Comparison of ENCODE assay signal across 8 cellular contexts in genomic region chr11:35661539-35661938, GRCh38. TPM values are rescaled to one million over a fixed set of nuclear protein-coding genes. Genes with fewer than 3 reads are reported as not detected.
DNase-seq lines count a peak whose midpoint lies in the region; ATAC-seq, FAIRE-seq and TF ChIP-seq lines count a peak whose summit lies in the region.

No MANE protein-coding gene starts in this region.

- H3K18ac ChIP-seq in mesenchymal stem cell (ENCODE audit: low read depth in 1 of 2, low read length in 2 of 2) = no peak overlapping the region

- H2BK120ac ChIP-seq in mesenchymal stem cell (ENCODE audit: low read depth, low read length) = no peak overlapping the region

- H3K36me3 Mint-ChIP-seq in activated naive CD4-positive, alpha-beta T cell treated with anti-CD3 and anti-CD28 coated beads, Interleukin-2, amount 50 U/mL, for 24 hours = peaks cover 31% of the 10 kb centered on the region
- peaks cover 34% of the 10 kb centered on the region for H3K36me3 Mint-ChIP-seq in type B pancreatic cell

- peaks cover 45% of the 10 kb centered on the region for H3K4me1 Mint-ChIP-seq in activated naive CD4-positive, alpha-beta T cell treated with anti-CD3 and anti-CD28 coated beads, Interleukin-2, amount 50 U/mL, for 24 hours
- H3K4me1 Mint-ChIP-seq in type B pancreatic cell (ENCODE audit: unreplicated experiment) = peaks cover 41% of the 10 kb centered on the region

- peaks cover 36% of the 10 kb centered on the region for H3K79me2 ChIP-seq in K562 (ENCODE audit: control insufficient read depth, insufficient read depth, low read length)

- in situ Hi-C loops in K562 (cut with MboI) = no loop called here

- no peak overlapping the region for H2BK5ac ChIP-seq in mesenchymal stem cell (ENCODE audit: low read depth, low read length, poor library complexity, severe bottlenecking)

- H3K9me3 Mint-ChIP-seq in activated naive CD4-positive, alpha-beta T cell treated with anti-CD3 and anti-CD28 coated beads, Interleukin-2, amount 50 U/mL, for 24 hours = peaks cover 19% of the 10 kb centered on the region
- peaks cover 22% of the 10 kb centered on the region for H3K9me3 Mint-ChIP-seq in type B pancreatic cell

- WGBS in K562 (ENCODE audit: insufficient coverage, low coverage, missing lambda C conversion rate) = 68% methylated on average over 5 of the region's 5 CpGs
- WGBS in mesenchymal stem cell = 100% methylated on average over 3 of the region's 5 CpGs

- peaks cover 6% of the 10 kb centered on the region for H3K79me1 ChIP-seq in mesenchymal stem cell (replicated peaks; ENCODE audit: low read length, poor library complexity, severe bottlenecking)

- H3K4me3 ChIP-seq in K562 (no peak overlapping the region), mesenchymal stem cell (ENCODE audit: insufficient read depth in 1 of 2, low read depth in 1 of 2, low read length in 2 of 2) (peak overlapping the region in 1 of 2 experiments; percentile 89)

- no peak overlapping the region for H4K91ac ChIP-seq in mesenchymal stem cell (ENCODE audit: low read length)

- H2AFZ ChIP-seq in K562 (ENCODE audit: low read depth, low read length) = peak overlapping the region; percentile 95
- H2AFZ ChIP-seq in mesenchymal stem cell (ENCODE audit: low read depth, low read length) = no peak overlapping the region

- H3K9me3 ChIP-seq in K562 (replicated peaks; ENCODE audit: control insufficient read depth, insufficient read depth, low read depth, low read length) (no peaks in the 10 kb centered on the region), mesenchymal stem cell (ENCODE audit: control insufficient read depth, low read length) (peaks cover 23% of the 10 kb centered on the region)

- H3K27me3 Mint-ChIP-seq in activated naive CD4-positive, alpha-beta T cell treated with anti-CD3 and anti-CD28 coated beads, Interleukin-2, amount 50 U/mL, for 24 hours = peaks cover 5% of the 10 kb centered on the region
- peaks cover 13% of the 10 kb centered on the region for H3K27me3 Mint-ChIP-seq in type B pancreatic cell

- no peak overlapping the region for H2AK5ac ChIP-seq in mesenchymal stem cell (ENCODE audit: low read length, severe bottlenecking)

- BruUV-seq in K562 (replicated peaks; lab: Mats Ljungman, UMichigan) = no TSS peak

- no peak for TF ChIP-seq EP300 in K562 (IDR thresholded peaks at IDR 0.05; ENCODE audit: low read length)

- POLR2A ChIA-PET in K562 (lab: Yijun Ruan, JAX) = no interaction called here

- TF ChIP-seq CTCF in K562 (IDR thresholded peaks at IDR 0.05 in 2 of 3, conservative IDR thresholded peaks at IDR 0.05 in 1 of 3; ENCODE audit: insufficient read depth in 2 of 3, low read depth in 1 of 3, low read length in 3 of 3) = no peak
- no peak for TF ChIP-seq CTCF in type B pancreatic cell (conservative IDR thresholded peaks at IDR 0.05)

- TF ChIP-seq POLR2A in K562 (conservative IDR thresholded peaks at IDR 0.05) = no peak

- DNase-seq in activated naive CD4-positive, alpha-beta T cell (lab: John Stamatoyannopoulos, UW) = no peak
- DNase-seq in K562 (ENCODE audit: extremely low read depth in 1 of 4, low spot score in 3 of 4) (no peak), mesenchymal stem cell (no peak), type B pancreatic cell (ENCODE audit: extremely low spot score, unreplicated experiment) (no peak)
- DNase-seq in activated CD4-positive, alpha-beta T cell treated with anti-CD3 and anti-CD28 coated beads for 4 hours = no peak
- no peak for DNase-seq in stimulated activated CD4-positive, alpha-beta T cell treated with anti-CD3 and anti-CD28 coated beads, Interleukin-4, amount 100 ng/mL, for 24 hours

- H3K36me3 ChIP-seq in K562 (ENCODE audit: control insufficient read depth, insufficient read depth, low read length) = peaks cover 3% of the 10 kb centered on the region; the same call in 1 of the 3 replicates
- peaks cover 0 to 14% of the 10 kb centered on the region in 2 experiments for H3K36me3 ChIP-seq in mesenchymal stem cell (ENCODE audit: control insufficient read depth in 1 of 2, insufficient read depth in 2 of 2, low read depth in 1 of 2, low read length in 2 of 2)

- no peak for TF ChIP-seq RAD21 in K562 (CRISPR knock-in tag; conservative IDR thresholded peaks at IDR 0.05 in 1 of 2, IDR thresholded peaks at IDR 0.05 in 1 of 2)

- H3K4me2 ChIP-seq in K562 (ENCODE audit: insufficient read depth, low read length) = no peak overlapping the region; the same call in 1 of the 2 replicates
- peak overlapping the region; percentile 90 for H3K4me2 ChIP-seq in mesenchymal stem cell (ENCODE audit: low read length, poor library complexity, severe bottlenecking)

- no peak overlapping the region for H3K23ac ChIP-seq in mesenchymal stem cell (ENCODE audit: low read length in 2 of 2)

- peak overlapping the region; percentile 97 for H3K4me3 Mint-ChIP-seq in activated naive CD4-positive, alpha-beta T cell treated with anti-CD3 and anti-CD28 coated beads, Interleukin-2, amount 50 U/mL, for 24 hours
- H3K4me3 Mint-ChIP-seq in type B pancreatic cell = peak overlapping the region; percentile 96

- peak overlapping the region in 1 of 2 experiments; percentile 55 for H3K4ac ChIP-seq in mesenchymal stem cell (ENCODE audit: low read depth in 1 of 2, low read length in 2 of 2)

- no peak for FAIRE-seq in K562 (lab: Jason Lieb, UNC)

- H3K27ac Mint-ChIP-seq in activated naive CD4-positive, alpha-beta T cell treated with anti-CD3 and anti-CD28 coated beads, Interleukin-2, amount 50 U/mL, for 24 hours = no peak overlapping the region
- peak overlapping the region; percentile 99 for H3K27ac Mint-ChIP-seq in type B pancreatic cell

- H3K14ac ChIP-seq in mesenchymal stem cell (ENCODE audit: low read length in 2 of 2) = no peak overlapping the region

- ATAC-seq in K562 (no peak), GM21717 (IDR thresholded peaks at IDR 0.05; ENCODE audit: unreplicated experiment) (no peak)

- no peak overlapping the region for H3K9ac ChIP-seq in K562 (ENCODE audit: insufficient read depth in 1 of 2, low read depth in 2 of 2, low read length in 2 of 2)
- H3K9ac ChIP-seq in mesenchymal stem cell (ENCODE audit: low read length) = peak overlapping the region; percentile 89

- H3K9me1 ChIP-seq in K562 (ENCODE audit: control insufficient read depth, insufficient read depth, low read length) = no peaks in the 10 kb centered on the region

- H4K8ac ChIP-seq in mesenchymal stem cell (ENCODE audit: low read length) = no peak overlapping the region

- CTCF ChIA-PET in K562 (lab: Yijun Ruan, JAX; ENCODE audit: low intra/inter-chr PET ratio) = no interaction called here

- H2BK12ac ChIP-seq in mesenchymal stem cell (ENCODE audit: low read length in 2 of 2) = no peak overlapping the region

- H3K27me3 ChIP-seq in K562 (ENCODE audit: control insufficient read depth in 2 of 2, insufficient read depth in 2 of 2, low read length in 2 of 2) (peaks cover 7 to 9% of the 10 kb centered on the region in 2 experiments), mesenchymal stem cell (ENCODE audit: control insufficient read depth in 1 of 2, insufficient read depth in 1 of 2, low read length in 2 of 2) (no peaks in the 10 kb centered on the region)

- H2BK15ac ChIP-seq in mesenchymal stem cell (ENCODE audit: low read depth, poor library complexity, severe bottlenecking) = no peak overlapping the region

- H3K4me1 ChIP-seq in K562 (replicated peaks in 1 of 2; ENCODE audit: control insufficient read depth in 2 of 2, insufficient read depth in 2 of 2, low read length in 2 of 2) (peaks cover 0 to 16% of the 10 kb centered on the region in 2 experiments; a peak in 3 of 5 replicates), mesenchymal stem cell (ENCODE audit: control insufficient read depth, insufficient read depth, low read depth, low read length) (peaks cover 9% of the 10 kb centered on the region)

- no peaks in the 10 kb centered on the region for H4K20me1 ChIP-seq in K562 (replicated peaks; ENCODE audit: control insufficient read depth, insufficient read depth, low read length)

- intact Hi-C loops in K562 (cut with micrococcal nuclease) = no loop called here

- H3K27ac ChIP-seq in K562 (ENCODE audit: extremely low read depth, low read depth, low read length) = no peak overlapping the region
- no peak overlapping the region for H3K27ac ChIP-seq in mesenchymal stem cell (ENCODE audit: low read length, poor library complexity, severe bottlenecking)

RNA-seq across cellular contexts. Expression of gene TRIM44, which starts 1.0 kb away (rescaled TPM):
- 15.0 and 29.3 TPM in 2 replicates for total RNA-seq in K562 (2011; cell fraction: chromatin; rRNA removed; ENCODE audit: low replicate concordance)
- total RNA-seq in K562 (2011; cell fraction: nucleolus; rRNA removed) = 4.5 and 8.6 TPM in 2 replicates
- 12.8 and 26.0 TPM in 2 replicates for total RNA-seq in K562 (2011; cell fraction: nucleoplasm; rRNA removed)
- total RNA-seq in K562 (2014; rRNA removed) (20.7 and 37.0 TPM in 2 replicates), K562 (2014; rRNA removed; fragmentation: Illumina TruSeq; extraction: Trizol) (38.0 and 40.3 TPM in 2 replicates), K562 (2015; rRNA removed; fragmentation: Illumina TruSeq; extraction: Trizol) (30.3 and 31.9 TPM in 2 replicates), K562 (2021) (52.3 and 62.5 TPM in 2 replicates), type B pancreatic cell (ENCODE audit: low replicate concordance) (46.0 and 70.6 TPM in 2 replicates)
- polyA plus RNA-seq in K562 (2011; rRNA removed) (101 and 105 TPM in 2 replicates), K562 (2014; fragmentation: Illumina TruSeq; extraction: Trizol) (79.0 and 89.1 TPM in 2 replicates), K562 (2014; fragmentation: Nextera tagmentation; extraction: Ambion mirVana) (10 to 100 TPM in 1 of 2 experiments, 1 to 10 TPM in 1; 8.3 to 12.1 TPM), K562 (2014; rRNA removed) (20.9 and 37.2 TPM in 2 replicates)
- 33.2 and 61.8 TPM in 2 replicates for polyA plus RNA-seq in K562 (2011; cell fraction: cytosol; rRNA removed)
- 96.2 and 126 TPM in 2 replicates for polyA plus RNA-seq in K562 (2011; cell fraction: nucleus; rRNA removed)
- 36.5 and 64.3 TPM in 2 replicates for polyA plus RNA-seq in K562 (2012)
- polyA minus RNA-seq in K562 (2011; rRNA and poly(A)+ RNA removed) = 136 and 153 TPM in 2 replicates
- polyA minus RNA-seq in K562 (2011; cell fraction: cytosol; rRNA and poly(A)+ RNA removed) = 42.9 and 45.3 TPM in 2 replicates
- polyA minus RNA-seq in K562 (2011; cell fraction: nucleus; rRNA and poly(A)+ RNA removed) = 9.0 and 16.4 TPM in 2 replicates
- 21.4 TPM for polyA plus RNA-seq in mesenchymal stem cell (2013, experiment 1 of 2)
- polyA plus RNA-seq in mesenchymal stem cell (2013, experiment 2 of 2) = 23.4 TPM

RNA-seq across cellular contexts. Expression of gene FJX1, which starts 43.3 kb away (rescaled TPM):
- total RNA-seq in K562 (2011; cell fraction: chromatin; rRNA removed; ENCODE audit: low replicate concordance) = 0.53 and 1.1 TPM in 2 replicates
- 1.4 and 2.8 TPM in 2 replicates for total RNA-seq in K562 (2011; cell fraction: nucleolus; rRNA removed)
- 0.61 and 1.0 TPM in 2 replicates for total RNA-seq in K562 (2011; cell fraction: nucleoplasm; rRNA removed)
- 2.0 and 2.9 TPM in 2 replicates for total RNA-seq in K562 (2014; rRNA removed)
- 1.2 TPM in 2 replicates for total RNA-seq in K562 (2014; rRNA removed; fragmentation: Illumina TruSeq; extraction: Trizol)
- 0.72 and 1.1 TPM in 2 replicates for total RNA-seq in K562 (2015; rRNA removed; fragmentation: Illumina TruSeq; extraction: Trizol)
- 2.7 and 3.7 TPM in 2 replicates for total RNA-seq in K562 (2021)
- polyA plus RNA-seq in K562 (2011; rRNA removed) = 0.22 and 0.95 TPM in 2 replicates
- 0.19 and 2.6 TPM in 2 replicates for polyA plus RNA-seq in K562 (2011; cell fraction: cytosol; rRNA removed)
- 0.39 and 2.5 TPM in 2 replicates for polyA plus RNA-seq in K562 (2011; cell fraction: nucleus; rRNA removed)
- 0.58 and 2.0 TPM in 2 replicates for polyA plus RNA-seq in K562 (2012)
- polyA plus RNA-seq in K562 (2014; fragmentation: Illumina TruSeq; extraction: Trizol) = 0.64 and 0.66 TPM in 2 replicates
- under 1 TPM; 0.10 to 0.38 TPM for polyA plus RNA-seq in K562 (2014; fragmentation: Nextera tagmentation; extraction: Ambion mirVana)
- polyA plus RNA-seq in K562 (2014; rRNA removed) = 0.58 and 0.84 TPM in 2 replicates
- polyA minus RNA-seq in K562 (2011; rRNA and poly(A)+ RNA removed) = 0.09 and 0.32 TPM in 2 replicates
- 0.82 and 1.4 TPM in 2 replicates for polyA minus RNA-seq in K562 (2011; cell fraction: cytosol; rRNA and poly(A)+ RNA removed)
- 0.67 and 1.8 TPM in 2 replicates for polyA minus RNA-seq in K562 (2011; cell fraction: nucleus; rRNA and poly(A)+ RNA removed)
- 6.1 TPM for polyA plus RNA-seq in mesenchymal stem cell (2013, experiment 1 of 2)
- polyA plus RNA-seq in mesenchymal stem cell (2013, experiment 2 of 2) = 6.3 TPM
- 7.8 and 38.8 TPM in 2 replicates for total RNA-seq in type B pancreatic cell (ENCODE audit: low replicate concordance)
